In genomic region chr17:21214015-21214776, GRCh38 we compare ENCODE assay signal across 8 cellular contexts. TPM values are rescaled to one million over a fixed set of nuclear protein-coding genes. Genes with fewer than 3 reads are reported as not detected.
DNase-seq lines count a peak whose midpoint lies in the region; ATAC-seq and TF ChIP-seq lines count a peak whose summit lies in the region.

TMEM11 (minus strand) TSS chr17:21214161; CDS start chr17:21214152, 9 bp downstream.

- CTCF ChIA-PET in activated CD4-positive, alpha-beta T cell treated with anti-CD3 and anti-CD28 coated beads, Interleukin-2, amount 10 ng/mL, durations not matched to agents 7 days and 5 days (lab: Charles Lee): interaction anchor here (0.9 to 1.6 kb wide), 3 partner anchors 24 to 95 kb away, joined by 3 to 4 read pairs (median 3); no protein-coding TSS in a partner anchor

- H3K4me1 Mint-ChIP-seq in activated CD4-positive, alpha-beta T cell treated with anti-CD3 and anti-CD28 coated beads, Interleukin-2, amount 10 ng/mL, durations not matched to agents 7 days and 5 days: peaks cover 66% of the 10 kb centered on the region

- POLR2A ChIA-PET in activated CD4-positive, alpha-beta T cell treated with anti-CD3 and anti-CD28 coated beads, Interleukin-2, amount 10 ng/mL, durations not matched to agents 7 days and 5 days (lab: Charles Lee): no interaction called here

- H3K27ac ChIP-seq in C4-2B (peak within 1 kb of the TSS; percentile 100), coronary artery (peak within 1 kb of the TSS; percentile 89 to 95)

- ATAC-seq in GM19351 (IDR thresholded peaks at IDR 0.05; ENCODE audit: unreplicated experiment) (peak; percentile 86), HG03520 (IDR thresholded peaks at IDR 0.05; ENCODE audit: unreplicated experiment) (peak; percentile 90)

- H3K27me3 Mint-ChIP-seq in activated CD4-positive, alpha-beta T cell treated with anti-CD3 and anti-CD28 coated beads, Interleukin-2, amount 10 ng/mL, durations not matched to agents 7 days and 5 days: no peaks in the 10 kb centered on the region

- peak within 1 kb of the TSS; percentile 93 for H3K27ac Mint-ChIP-seq in activated CD4-positive, alpha-beta T cell treated with anti-CD3 and anti-CD28 coated beads, Interleukin-2, amount 10 ng/mL, durations not matched to agents 7 days and 5 days

- DNase-seq in NCI-H526 treated with DMSO at 0.1 percent for 48 hours (lab: John Stamatoyannopoulos, UW) (peak; percentile 82), coronary artery (ENCODE audit: low spot score) (peak; percentile 97), left kidney (ENCODE audit: low read depth, low spot score) (peak; percentile 98)
- peak; percentile 95 for DNase-seq in activated CD4-positive, alpha-beta T cell treated with anti-CD3 and anti-CD28 coated beads, Interleukin-2, amount 10 ng/mL, durations not matched to agents 7 days and 5 days
- peak; percentile 95 for DNase-seq in stimulated activated CD4-positive, alpha-beta T cell treated with anti-CD3 and anti-CD28 coated beads, Interleukin-1b, Interleukin-23, amount 100 ng/mL, for 48 hours

- H3K4me3 ChIP-seq in coronary artery: peak within 1 kb of the TSS; percentile 93

- peak within 1 kb of the TSS; percentile 97 for H3K4me3 Mint-ChIP-seq in activated CD4-positive, alpha-beta T cell treated with anti-CD3 and anti-CD28 coated beads, Interleukin-2, amount 10 ng/mL, durations not matched to agents 7 days and 5 days

- TF ChIP-seq CTCF in C4-2B (conservative IDR thresholded peaks at IDR 0.05) (no peak), coronary artery (IDR thresholded peaks at IDR 0.05) (no peak)

- H3K9me3 Mint-ChIP-seq in activated CD4-positive, alpha-beta T cell treated with anti-CD3 and anti-CD28 coated beads, Interleukin-2, amount 10 ng/mL, durations not matched to agents 7 days and 5 days: no peaks in the 10 kb centered on the region

- H3K36me3 Mint-ChIP-seq in activated CD4-positive, alpha-beta T cell treated with anti-CD3 and anti-CD28 coated beads, Interleukin-2, amount 10 ng/mL, durations not matched to agents 7 days and 5 days (ENCODE audit: low read depth): peaks cover 30% of the 10 kb centered on the region

RNA-seq across cellular contexts. Expression of gene TMEM11, which starts in this region (rescaled TPM):
- 10 to 100 TPM; 24.7 to 28.1 TPM for total RNA-seq in activated CD4-positive, alpha-beta T cell treated with anti-CD3 and anti-CD28 coated beads, Interleukin-2, amount 10 ng/mL, durations not matched to agents 7 days and 5 days

Comparison
In these comparisons a context has a peak if more than half of its experiments do, and no peak if none do; other contexts are left out.
1. Peak in every context shown above with its lines: DNase-seq, ATAC-seq, H3K4me3 ChIP-seq and H3K27ac ChIP-seq.